6 cellular contexts compared by ENCODE assay signal in genomic region chr6:30914854-30915590, GRCh38. TPM values are rescaled to one million over a fixed set of nuclear protein-coding genes. Genes with fewer than 3 reads are reported as not detected.
DNase-seq lines count a peak whose midpoint lies in the region; ATAC-seq and TF ChIP-seq lines count a peak whose summit lies in the region.

No MANE protein-coding gene starts in this region.

- no peak overlapping the region for H4K5ac ChIP-seq in H9 (ENCODE audit: insufficient read length, low read depth, low read length)

- WGBS in H9 (ENCODE audit: extremely low coverage, insufficient read length, low lambda C conversion rate) = no CpG with 5 or more reads among the region's 17 CpGs
- 26 to 47% (median 28%) methylated on average over 17 of the region's 17 CpGs for WGBS in adipose tissue, 3 donors

- H3K23ac ChIP-seq in H9 (ENCODE audit: insufficient read length, low read depth, low read length) = no peak overlapping the region

- H3K18ac ChIP-seq in H9 (ENCODE audit: insufficient read length, low read depth, low read length) = no peak overlapping the region

- H2BK20ac ChIP-seq in H9 (ENCODE audit: low read depth, low read length, poor library complexity, severe bottlenecking) = no peak overlapping the region

- H3K9me3 Mint-ChIP-seq in H9 = no peaks in the 10 kb centered on the region

- H3K27me3 Mint-ChIP-seq in H9 (ENCODE audit: low read depth) = no peaks in the 10 kb centered on the region; the same call in none of the 2 replicates

- H3K79me1 ChIP-seq in H9 (ENCODE audit: insufficient read depth, low read depth, low read length, poor library complexity, severe bottlenecking) = no peaks in the 10 kb centered on the region

- TF ChIP-seq CTCF in H9 (conservative IDR thresholded peaks at IDR 0.05) = no peak

- H4K20me1 ChIP-seq in H9 (ENCODE audit: control insufficient read depth, insufficient read depth, insufficient read length) = no peaks in the 10 kb centered on the region

- no peak overlapping the region for H2BK120ac ChIP-seq in H9 (ENCODE audit: low read depth, low read length, poor library complexity, severe bottlenecking)

- H3K4me2 ChIP-seq in H9 (ENCODE audit: insufficient read depth, insufficient read length, low read length) = peak overlapping the region; percentile 78

- no peak overlapping the region for H4K8ac ChIP-seq in H9 (replicated peaks; ENCODE audit: insufficient read length, low read depth, low read length)

- H3K27ac Mint-ChIP-seq in H9 = peak overlapping the region; percentile 26 to 89 (median 53); a peak in 3 of 7 replicates

- no peaks in the 10 kb centered on the region for H3K9me3 ChIP-seq in H9 (ENCODE audit: control insufficient read depth, low read depth, low read length)
- no peaks in the 10 kb centered on the region for H3K9me3 ChIP-seq in mucosa of stomach (ENCODE audit: control insufficient read depth, low read length)

- H3K23me2 ChIP-seq in H9 (ENCODE audit: insufficient read length, low read depth, low read length, poor library complexity, severe bottlenecking) = peaks cover 10% of the 10 kb centered on the region

- no peak overlapping the region for H3K56ac ChIP-seq in H9 (ENCODE audit: insufficient read length, low read depth, low read length)

- peak overlapping the region; percentile 65 for H3K4me3 ChIP-seq in mucosa of stomach (ENCODE audit: low read length)

- no peak for DNase-seq in H9
- DNase-seq in SW480 (ENCODE audit: low spot score) = no peak

- peaks cover 22 to 26% of the 10 kb centered on the region in 2 experiments for H3K4me1 Mint-ChIP-seq in H9

- H2BK12ac ChIP-seq in H9 (ENCODE audit: insufficient read length, low read depth, low read length) = no peak overlapping the region

- ATAC-seq in GM21515 (IDR thresholded peaks at IDR 0.05; ENCODE audit: unreplicated experiment) (no peak), GM18870 (IDR thresholded peaks at IDR 0.05; ENCODE audit: unreplicated experiment) (no peak)

- H2BK5ac ChIP-seq in H9 (ENCODE audit: insufficient read length, low read length) = no peak overlapping the region

- H3K27me3 ChIP-seq in H9 (ENCODE audit: insufficient read depth, low read length) (no peaks in the 10 kb centered on the region), mucosa of stomach (ENCODE audit: control insufficient read depth, insufficient read depth, low read length) (no peaks in the 10 kb centered on the region)

- no peak overlapping the region for H3T11ph ChIP-seq in H9 (ENCODE audit: low read length)

- H3K4me3 Mint-ChIP-seq in H9 = peak overlapping the region; percentile 82 to 93

- H2BK15ac ChIP-seq in H9 (ENCODE audit: low read depth, low read length) = no peak overlapping the region

- H2AK5ac ChIP-seq in H9 (ENCODE audit: insufficient read length, low read length) = no peak overlapping the region

- peaks cover 41 to 78% (median 75%) of the 10 kb centered on the region in 3 experiments for H3K36me3 Mint-ChIP-seq in H9 (ENCODE audit: insufficient read depth in 1 of 3, low read depth in 3 of 3)

- H3K4ac ChIP-seq in H9 (ENCODE audit: low read depth, low read length) = no peak overlapping the region

- no peaks in the 10 kb centered on the region for H3K4me1 ChIP-seq in H9 (ENCODE audit: insufficient read depth, low read length)
- peaks cover 29% of the 10 kb centered on the region for H3K4me1 ChIP-seq in mucosa of stomach (ENCODE audit: control insufficient read depth, insufficient read depth, low read length)

- no peaks in the 10 kb centered on the region for H3K79me2 ChIP-seq in H9 (ENCODE audit: insufficient read depth, low read length)

- H3K27ac ChIP-seq in H9 (ENCODE audit: insufficient read length, low read depth, low read length) (no peak overlapping the region), adipose tissue (ENCODE audit: low read depth, low read length) (peak overlapping the region; percentile 29)

- no peak overlapping the region for H4K91ac ChIP-seq in H9 (ENCODE audit: insufficient read length, low read depth, low read length)

- H3K14ac ChIP-seq in H9 (ENCODE audit: insufficient read depth, low read length) = no peak overlapping the region

- H3K9ac ChIP-seq in H9 (ENCODE audit: extremely low read depth, insufficient read length, low read length) = peak overlapping the region; percentile 28
- H3K9ac ChIP-seq in mucosa of stomach (ENCODE audit: low read length) = peak overlapping the region; percentile 84

- peaks cover 24% of the 10 kb centered on the region for H3K36me3 ChIP-seq in mucosa of stomach (ENCODE audit: control insufficient read depth, insufficient read depth, low read length)

- H2AFZ ChIP-seq in H9 (ENCODE audit: low read length) = no peak overlapping the region

RNA-seq across cellular contexts. Expression of gene VARS2, which starts 1.0 kb away (rescaled TPM):
- total RNA-seq in H9 (2021) = 61.9 and 68.2 TPM in 2 replicates
- polyA plus RNA-seq in adipose tissue = 10 to 100 TPM; 14.2 to 25.3 (median 20.9) TPM

RNA-seq across cellular contexts. Expression of gene GTF2H4, which starts 7.0 kb away (rescaled TPM):
- 58.2 and 60.8 TPM in 2 replicates for total RNA-seq in H9 (2021)
- 10 to 100 TPM; 15.5 to 35.9 (median 16.5) TPM for polyA plus RNA-seq in adipose tissue

RNA-seq across cellular contexts. Expression of gene SFTA2, which starts 16.9 kb away (rescaled TPM):
- total RNA-seq in H9 (2021) = not detected in 2 replicates
- 1 to 10 TPM in 1 of 3 donors, under 1 TPM in 1, not detected in 1; 0.42 to 6.6 TPM for polyA plus RNA-seq in adipose tissue

RNA-seq across cellular contexts. Expression of gene MUCL3, which starts 25.8 kb away (rescaled TPM):
- 0.15 and 0.20 TPM in 2 replicates for total RNA-seq in H9 (2021)
- 1 to 10 TPM in 2 of 3 donors, under 1 TPM in 1; 0.08 to 8.5 (median 2.7) TPM for polyA plus RNA-seq in adipose tissue

RNA-seq across cellular contexts. Expression of gene DDR1, which starts 30.7 kb away (rescaled TPM):
- 254 and 258 TPM in 2 replicates for total RNA-seq in H9 (2021)
- polyA plus RNA-seq in adipose tissue = 10 to 100 TPM; 24.2 to 83.5 (median 57.4) TPM
